ENCODE assay signal across 8 cellular contexts in genomic region chr18:36284671-36285295, GRCh38. TPM values are rescaled to one million over a fixed set of nuclear protein-coding genes. Genes with fewer than 3 reads are reported as not detected.
DNase-seq lines count a peak whose midpoint lies in the region; ATAC-seq and TF ChIP-seq lines count a peak whose summit lies in the region.

No MANE protein-coding gene starts in this region.

- intact Hi-C loops in upper lobe of right lung (cut with DNase I): loop anchor here (5.0 to 10.0 kb wide), 2 partner anchors 190 to 267 kb away; no protein-coding TSS in a partner anchor

- H3K4me3 Mint-ChIP-seq in effector memory CD8-positive, alpha-beta T cell: no peak overlapping the region

- H3K36me3 Mint-ChIP-seq in effector memory CD8-positive, alpha-beta T cell (ENCODE audit: insufficient read depth): no peaks in the 10 kb centered on the region

- peaks cover 13% of the 10 kb centered on the region for H3K27me3 ChIP-seq in upper lobe of right lung

- H3K4me3 ChIP-seq in AG10803 (ENCODE audit: low read length): no peak overlapping the region
- no peak overlapping the region for H3K4me3 ChIP-seq in upper lobe of right lung

- H3K9me3 ChIP-seq in upper lobe of right lung: no peaks in the 10 kb centered on the region

- no peak overlapping the region for H3K27ac ChIP-seq in upper lobe of right lung

- peaks cover 3 to 4% of the 10 kb centered on the region in 2 donors for H3K4me1 Mint-ChIP-seq in effector memory CD8-positive, alpha-beta T cell (ENCODE audit: low read depth in 2 of 2)

- TF ChIP-seq CTCF in AG10803 (conservative IDR thresholded peaks at IDR 0.05; ENCODE audit: low read length): peak; percentile 91
- peak; percentile 79 for TF ChIP-seq CTCF in GM12872 (IDR thresholded peaks at IDR 0.05; ENCODE audit: insufficient read depth, low read depth, low read length)
- TF ChIP-seq CTCF in upper lobe of right lung (IDR thresholded peaks at IDR 0.05): peak; percentile 88

- H3K4me1 ChIP-seq in upper lobe of right lung: no peaks in the 10 kb centered on the region

- H3K27me3 Mint-ChIP-seq in effector memory CD8-positive, alpha-beta T cell: peaks cover 44 to 69% of the 10 kb centered on the region in 2 donors

- DNase-seq in AG10803 (ENCODE audit: low read depth) (peak; percentile 70), NCI-H187 treated with DMSO at 0.1 percent for 48 hours (lab: John Stamatoyannopoulos, UW) (peak; percentile 24), T1000 (lab: John Stamatoyannopoulos, UW) (peak; percentile 4), midbrain (lab: John Stamatoyannopoulos, UW) (peak; percentile 78), upper lobe of right lung (no peak)
- peak; percentile 44 to 49 (median 48) for DNase-seq in effector memory CD8-positive, alpha-beta T cell

- peak; percentile 39 for ATAC-seq in effector memory CD8-positive, alpha-beta T cell (replicated peaks)
- ATAC-seq in upper lobe of right lung (peak; percentile 78), GM19452 (IDR thresholded peaks at IDR 0.05; ENCODE audit: unreplicated experiment) (no peak)

- no peaks in the 10 kb centered on the region for H3K9me3 Mint-ChIP-seq in effector memory CD8-positive, alpha-beta T cell

- no peak overlapping the region for H3K27ac Mint-ChIP-seq in effector memory CD8-positive, alpha-beta T cell

- H3K36me3 ChIP-seq in upper lobe of right lung: no peaks in the 10 kb centered on the region

RNA-seq across cellular contexts. Expression of gene FHOD3, which starts 12.7 kb away (rescaled TPM):
- total RNA-seq in upper lobe of right lung: 1.9 TPM
